ENCODE assay signal across 9 cellular contexts in the genomic region with DNA sequence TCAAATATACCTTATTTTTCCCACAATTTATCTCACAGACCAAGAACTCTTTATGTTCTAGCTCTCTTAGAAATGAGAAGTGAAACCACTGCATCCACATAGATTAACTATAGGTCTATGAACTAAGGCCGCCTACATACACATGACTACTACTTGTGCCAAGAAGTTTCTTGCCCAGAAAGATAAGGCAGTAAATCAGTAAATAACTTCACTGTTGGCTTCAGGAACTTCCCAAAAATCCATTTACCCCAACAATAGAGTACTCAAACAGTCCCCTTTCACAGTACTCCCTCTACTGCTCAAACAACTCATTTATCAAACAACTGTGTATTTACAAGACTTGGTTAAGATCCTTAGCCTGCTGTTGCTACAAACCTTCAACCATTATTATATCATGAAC.
DNase-seq lines count a peak whose midpoint lies in the region; ATAC-seq and TF ChIP-seq lines count a peak whose summit lies in the region.
"Had no signal": no experiment of that assay in that cellular context is flagged by ENCODE, and none has a peak within 500 bp of the region (broad histone marks: within the 10 kb centered on the region; RNA-seq: fewer than 3 reads in every experiment).

No MANE protein-coding gene starts in this region.

- no peak for TF ChIP-seq POLR2A in erythroblast (IDR thresholded peaks at IDR 0.05; ENCODE audit: low read length)
- TF ChIP-seq POLR2A in adrenal gland (IDR thresholded peaks at IDR 0.05): no peak

- peak in 6 of 9 donors; percentile 12 to 47 (median 24) for TF ChIP-seq CTCF in heart right ventricle (IDR thresholded peaks at IDR 0.05)
- peak in 1 of 2 donors; percentile 38 for TF ChIP-seq CTCF in right atrium auricular region (IDR thresholded peaks at IDR 0.05)
- peak in 2 of 6 experiments; percentile 28 to 32 for TF ChIP-seq CTCF in adrenal gland (IDR thresholded peaks at IDR 0.05)

- H3K4me1 ChIP-seq in heart right ventricle: peaks cover 0 to 10% (median 3%) of the 10 kb centered on the region in 9 donors
- peaks cover 0 to 4% of the 10 kb centered on the region in 2 donors for H3K4me1 ChIP-seq in right atrium auricular region
- H3K4me1 ChIP-seq in adrenal gland (replicated peaks in 1 of 2): peaks cover 7 to 9% of the 10 kb centered on the region in 2 donors

- ATAC-seq in heart right ventricle: peak in 1 of 8 donors; percentile 42

- H3K36me3 ChIP-seq in heart right ventricle (no peaks in the 10 kb centered on the region), right atrium auricular region (no peaks in the 10 kb centered on the region), adrenal gland (replicated peaks in 1 of 2) (no peaks in the 10 kb centered on the region)

- intact Hi-C loops in heart right ventricle (cut with DNase I): no loop called here
- intact Hi-C loops in adrenal gland (cut with DNase I): no loop called here

- DNase-seq in heart right ventricle: no peak
- no peak for DNase-seq in right atrium auricular region (ENCODE audit: low spot score)
- peak; percentile 30 for DNase-seq in HT-29 (ENCODE audit: low spot score)
- DNase-seq in erythroblast (lab: John Stamatoyannopoulos, UW): peak; percentile 47 to 75
- DNase-seq in adrenal gland: no peak
- DNase-seq in activated CD4-positive, alpha-beta T cell treated with anti-CD3 and anti-CD28 coated beads, Interleukin-2, amount 50 U/mL, for 48 hours: no peak
- DNase-seq in KG1 (lab: John Stamatoyannopoulos, UW): no peak
- DNase-seq in activated CD4-positive, CD25-positive, alpha-beta regulatory T cell (lab: John Stamatoyannopoulos, UW): no peak
- DNase-seq: psoas muscle had no signal

- peaks cover 0 to 14% (median 0%) of the 10 kb centered on the region in 11 donors for H3K9me3 ChIP-seq in heart right ventricle
- no peaks in the 10 kb centered on the region for H3K9me3 ChIP-seq in right atrium auricular region
- H3K9me3 ChIP-seq in adrenal gland (replicated peaks in 1 of 3): no peaks in the 10 kb centered on the region
- H3K9me3 ChIP-seq: psoas muscle had no signal

- WGBS in heart right ventricle, 2 donors: 52 to 65% methylated on average over 1 of the region's 1 CpG
- 58 to 67% (median 59%) methylated on average over 1 of the region's 1 CpG; no CpG with 5 or more reads in 1 of the 4 donors for WGBS in adrenal gland, 4 donors

- H3K27ac ChIP-seq in heart right ventricle: peak overlapping the region in 1 of 10 donors; percentile 12
- no peak overlapping the region for H3K27ac ChIP-seq in right atrium auricular region
- peak overlapping the region in 1 of 5 donors; percentile 10 for H3K27ac ChIP-seq in adrenal gland
- H3K27ac ChIP-seq: psoas muscle had no signal

- H3K27me3 ChIP-seq in heart right ventricle: no peaks in the 10 kb centered on the region
- no peaks in the 10 kb centered on the region for H3K27me3 ChIP-seq in right atrium auricular region
- no peaks in the 10 kb centered on the region for H3K27me3 ChIP-seq in adrenal gland

- H3K4me3 ChIP-seq in heart right ventricle (no peak overlapping the region), right atrium auricular region (no peak overlapping the region), adrenal gland (no peak overlapping the region)
- H3K4me3 ChIP-seq: psoas muscle had no signal

Comparison
In these comparisons a context has a peak if more than half of its experiments do, and no peak if none do; other contexts are left out.
1. DNase-seq: peak in HT-29 (single experiment) and erythroblast (2 of 2); none in heart right ventricle (0 of 2), right atrium auricular region (single experiment), adrenal gland (0 of 7), activated CD4-positive, alpha-beta T cell treated with anti-CD3 and anti-CD28 coated beads, Interleukin-2, amount 50 U/mL, for 48 hours (0 of 2), KG1 (single experiment) and activated CD4-positive, CD25-positive, alpha-beta regulatory T cell (0 of 4).